In genomic region chr12:24565300-24565699, GRCh38 we compare ENCODE assay signal across 18 cellular contexts.
"Had no signal": no experiment of that assay in that cellular context is flagged by ENCODE, and none has a peak within 500 bp of the region (broad histone marks: within the 10 kb centered on the region; RNA-seq: fewer than 3 reads in every experiment).

No MANE protein-coding gene starts in this region.

- H3K4me3 Mint-ChIP-seq: activated CD4-positive, alpha-beta T cell treated with anti-CD3 and anti-CD28 coated beads for 36 hours; activated naive CD4-positive, alpha-beta T cell treated with anti-CD3 and anti-CD28 coated beads, Interleukin-2, amount 50 U/mL, for 24 hours; central memory CD8-positive, alpha-beta T cell; memory B cell; T-helper 2 cell treated with Interferon-gamma antibody and Interleukin-4, amounts not matched to agents 5 μg/mL and 100 μg/mL, for 36 hours had no signal

- H3K27me3 ChIP-seq: body of pancreas, suprapubic skin had no signal

- ATAC-seq: activated CD4-positive, alpha-beta T cell treated with anti-CD3 and anti-CD28 coated beads for 36 hours; body of pancreas; pancreas; upper lobe of right lung had no signal

- H3K4me3 ChIP-seq: body of pancreas, left ventricle myocardium inferior, pancreas, suprapubic skin, upper lobe of right lung had no signal

- H3K36me3 Mint-ChIP-seq: activated naive CD4-positive, alpha-beta T cell treated with anti-CD3 and anti-CD28 coated beads, Interleukin-2, amount 50 U/mL, for 24 hours; memory B cell had no signal

- H3K9me3 Mint-ChIP-seq: activated naive CD4-positive, alpha-beta T cell treated with anti-CD3 and anti-CD28 coated beads, Interleukin-2, amount 50 U/mL, for 24 hours; central memory CD8-positive, alpha-beta T cell; memory B cell; T-helper 2 cell treated with Interferon-gamma antibody and Interleukin-4, amounts not matched to agents 5 μg/mL and 100 μg/mL, for 36 hours had no signal

- H3K27ac ChIP-seq: body of pancreas, epithelial cell of prostate, left ventricle myocardium inferior, pancreas, suprapubic skin, upper lobe of right lung had no signal

- H3K27ac Mint-ChIP-seq: activated CD4-positive, alpha-beta T cell treated with anti-CD3 and anti-CD28 coated beads for 36 hours; activated naive CD4-positive, alpha-beta T cell treated with anti-CD3 and anti-CD28 coated beads, Interleukin-2, amount 50 U/mL, for 24 hours; memory B cell; T-helper 2 cell treated with Interferon-gamma antibody and Interleukin-4, amounts not matched to agents 5 μg/mL and 100 μg/mL, for 36 hours had no signal

- DNase-seq: activated CD4-positive, alpha-beta T cell treated with anti-CD3 and anti-CD28 coated beads for 36 hours; activated CD8-positive, alpha-beta memory T cell treated with anti-CD3 and anti-CD28 coated beads for 24 hours; activated T-cell treated with anti-CD3 and anti-CD28 coated beads for 4 hours; amniotic stem cell; body of pancreas; effector memory CD4-positive, alpha-beta T cell; kidney; left ventricle myocardium inferior; pancreas; stimulated activated CD4-positive, alpha-beta T cell treated with anti-CD3 and anti-CD28 coated beads, Interleukin-2, amount 100 ng/mL, for 48 hours; stimulated activated naive CD4-positive, alpha-beta T cell treated with Interleukin-2 at 50 U/mL for 16 hours; upper lobe of right lung had no signal

- H3K9me3 ChIP-seq: body of pancreas, left ventricle myocardium inferior, pancreas, suprapubic skin, upper lobe of right lung had no signal
